ENCODE assay signal across 15 cellular contexts in genomic region chr16:89242795-89243200, GRCh38. TPM values are rescaled to one million over a fixed set of nuclear protein-coding genes. Genes with fewer than 3 reads are reported as not detected.
A peak's percentile ranks its signal among the peaks of the same experiment; 100 is the strongest.
DNase-seq lines count a peak whose midpoint lies in the region; ATAC-seq and TF ChIP-seq lines count a peak whose summit lies in the region.
"Had no signal": no experiment of that assay in that cellular context is flagged by ENCODE, and none has a peak within 500 bp of the region (broad histone marks: within the 10 kb centered on the region; RNA-seq: fewer than 3 reads in every experiment).

No MANE protein-coding gene starts in this region.

- no peak for TF ChIP-seq CTCF in mesothelial cell of epicardium (IDR thresholded peaks at IDR 0.05; ENCODE audit: unreplicated experiment)
- no peak for TF ChIP-seq CTCF in ascending aorta (IDR thresholded peaks at IDR 0.05)

- POLR2A ChIA-PET in CD4-positive, alpha-beta memory T cell (lab: Charles Lee; ENCODE audit: partially characterized antibody): interaction anchor here (0.5 to 3.0 kb wide), 3 partner anchors 72 to 624 kb away, joined by 3 to 17 read pairs (median 3); no protein-coding TSS in a partner anchor
- POLR2A ChIA-PET in activated CD4-positive, alpha-beta memory T cell treated with anti-CD3 and anti-CD28 coated beads for 36 hours (lab: Charles Lee): no interaction called here

- peak overlapping the region in 5 of 8 donors; percentile 13 to 53 (median 21) for H3K4me3 Mint-ChIP-seq in CD4-positive, alpha-beta memory T cell
- peak overlapping the region; percentile 20 for H3K4me3 Mint-ChIP-seq in activated CD4-positive, alpha-beta memory T cell treated with anti-CD3 and anti-CD28 coated beads for 36 hours
- H3K4me3 Mint-ChIP-seq in mesothelial cell of epicardium: peak overlapping the region; percentile 20
- H3K4me3 Mint-ChIP-seq: activated T-helper 17 cell treated with anti-CD3 and anti-CD28 coated beads, Interleukin-2, amount 50 U/mL, for 72 hours had no signal

- H3K36me3 ChIP-seq in CD4-positive, alpha-beta memory T cell (ENCODE audit: insufficient read depth, low read length): no peaks in the 10 kb centered on the region
- no peaks in the 10 kb centered on the region for H3K36me3 ChIP-seq in ascending aorta
- H3K36me3 ChIP-seq: brain microvascular endothelial cell had no signal

- no peaks in the 10 kb centered on the region for H3K9me3 ChIP-seq in CD4-positive, alpha-beta memory T cell (ENCODE audit: control insufficient read depth in 1 of 2, low read length in 2 of 2)
- no peaks in the 10 kb centered on the region for H3K9me3 ChIP-seq in ascending aorta

- H3K27ac ChIP-seq in CD4-positive, alpha-beta memory T cell (ENCODE audit: low read depth, low read length): no peak overlapping the region
- no peak overlapping the region for H3K27ac ChIP-seq in ascending aorta
- H3K27ac ChIP-seq: brain microvascular endothelial cell, hepatocyte had no signal

- peaks cover 19% of the 10 kb centered on the region for H3K4me1 ChIP-seq in CD4-positive, alpha-beta memory T cell (ENCODE audit: insufficient read depth, low read length)
- peaks cover 5 to 9% of the 10 kb centered on the region in 2 donors for H3K4me1 ChIP-seq in ascending aorta

- DNase-seq in NCI-H526 (lab: John Stamatoyannopoulos, UW): peak; percentile 11 to 53
- no peak for DNase-seq in NCI-H526 treated with DMSO at 0.1 percent for 48 hours (lab: John Stamatoyannopoulos, UW)
- DNase-seq in CD4-positive, alpha-beta memory T cell: no peak
- no peak for DNase-seq in activated CD4-positive, alpha-beta memory T cell treated with anti-CD3 and anti-CD28 coated beads for 36 hours
- no peak for DNase-seq in mesothelial cell of epicardium (ENCODE audit: low spot score in 2 of 2, unreplicated experiment in 2 of 2)
- DNase-seq in midbrain (lab: John Stamatoyannopoulos, UW): no peak
- DNase-seq in ascending aorta (ENCODE audit: low spot score in 2 of 2): no peak
- DNase-seq: brain microvascular endothelial cell, NCI-H187, NCI-H510A treated with DMSO at 0.1 percent for 48 hours had no signal

- no peaks in the 10 kb centered on the region for H3K9me3 Mint-ChIP-seq in CD4-positive, alpha-beta memory T cell
- no peaks in the 10 kb centered on the region for H3K9me3 Mint-ChIP-seq in activated CD4-positive, alpha-beta memory T cell treated with anti-CD3 and anti-CD28 coated beads for 36 hours
- H3K9me3 Mint-ChIP-seq in mesothelial cell of epicardium: no peaks in the 10 kb centered on the region
- H3K9me3 Mint-ChIP-seq: activated T-helper 17 cell treated with anti-CD3 and anti-CD28 coated beads, Interleukin-2, amount 50 U/mL, for 72 hours had no signal

- H3K4me3 ChIP-seq in CD4-positive, alpha-beta memory T cell (ENCODE audit: low read length in 2 of 2): no peak overlapping the region
- H3K4me3 ChIP-seq in ascending aorta: no peak overlapping the region
- H3K4me3 ChIP-seq: hepatocyte had no signal

- intact Hi-C loops in CD4-positive, alpha-beta memory T cell (cut with micrococcal nuclease): loop anchor here (5.0 kb wide), 1 partner anchor 1290 kb away; the partner anchor contains the start of gene BANP
- intact Hi-C loops in activated CD4-positive, alpha-beta memory T cell treated with anti-CD3 and anti-CD28 coated beads for 36 hours (cut with micrococcal nuclease): loop anchor here (5.0 kb wide), 1 partner anchor 245 kb away; no protein-coding TSS in a partner anchor
- intact Hi-C loops in ascending aorta (cut with DNase I): loop anchor here (5.0 to 10.0 kb wide), 5 partner anchors 152 to 1478 kb away; partner anchors contain the start of genes CDK10, CHMP1A, KLHDC4 and SPATA33

- peaks cover 9 to 38% (median 19%) of the 10 kb centered on the region in 4 donors for H3K4me1 Mint-ChIP-seq in CD4-positive, alpha-beta memory T cell
- H3K4me1 Mint-ChIP-seq in activated CD4-positive, alpha-beta memory T cell treated with anti-CD3 and anti-CD28 coated beads for 36 hours (ENCODE audit: low read depth): peaks cover 6% of the 10 kb centered on the region
- H3K4me1 Mint-ChIP-seq in mesothelial cell of epicardium: peaks cover 14% of the 10 kb centered on the region
- H3K4me1 Mint-ChIP-seq: activated T-helper 17 cell treated with anti-CD3 and anti-CD28 coated beads, Interleukin-2, amount 50 U/mL, for 72 hours had no signal

- peak overlapping the region; percentile 79 to 94 (median 82) for H3K27ac Mint-ChIP-seq in CD4-positive, alpha-beta memory T cell
- no peak overlapping the region for H3K27ac Mint-ChIP-seq in activated CD4-positive, alpha-beta memory T cell treated with anti-CD3 and anti-CD28 coated beads for 36 hours
- H3K27ac Mint-ChIP-seq in mesothelial cell of epicardium: no peak overlapping the region
- H3K27ac Mint-ChIP-seq: activated T-helper 17 cell treated with anti-CD3 and anti-CD28 coated beads, Interleukin-2, amount 50 U/mL, for 72 hours had no signal

- no peaks in the 10 kb centered on the region for H3K27me3 Mint-ChIP-seq in CD4-positive, alpha-beta memory T cell
- no peaks in the 10 kb centered on the region for H3K27me3 Mint-ChIP-seq in activated CD4-positive, alpha-beta memory T cell treated with anti-CD3 and anti-CD28 coated beads for 36 hours
- peaks cover 4% of the 10 kb centered on the region for H3K27me3 Mint-ChIP-seq in mesothelial cell of epicardium (ENCODE audit: low read depth)
- H3K27me3 Mint-ChIP-seq: activated T-helper 17 cell treated with anti-CD3 and anti-CD28 coated beads, Interleukin-2, amount 50 U/mL, for 72 hours had no signal

- H3K27me3 ChIP-seq in CD4-positive, alpha-beta memory T cell (ENCODE audit: insufficient read depth, low read length): no peaks in the 10 kb centered on the region
- H3K27me3 ChIP-seq in ascending aorta: no peaks in the 10 kb centered on the region
- H3K27me3 ChIP-seq: brain microvascular endothelial cell, hepatocyte had no signal

- H3K36me3 Mint-ChIP-seq in CD4-positive, alpha-beta memory T cell: peaks cover 0 to 6% of the 10 kb centered on the region in 2 donors
- peaks cover 3% of the 10 kb centered on the region for H3K36me3 Mint-ChIP-seq in activated CD4-positive, alpha-beta memory T cell treated with anti-CD3 and anti-CD28 coated beads for 36 hours
- no peaks in the 10 kb centered on the region for H3K36me3 Mint-ChIP-seq in mesothelial cell of epicardium

- ATAC-seq in GM21367 (IDR thresholded peaks at IDR 0.05; ENCODE audit: unreplicated experiment): no peak
- ATAC-seq: activated CD4-positive, CD25-positive, alpha-beta regulatory T cell treated with anti-CD3 and anti-CD28 coated beads, Interleukin-2, amount 50 U/mL, for 24 hours; activated T-helper 17 cell treated with anti-CD3 and anti-CD28 coated beads, Interleukin-2, amount 50 U/mL, for 72 hours had no signal

- CTCF ChIA-PET in CD4-positive, alpha-beta memory T cell (lab: Charles Lee; ENCODE audit: partially characterized antibody): no interaction called here
- CTCF ChIA-PET in activated CD4-positive, alpha-beta memory T cell treated with anti-CD3 and anti-CD28 coated beads for 36 hours (lab: Charles Lee): interaction anchor here (0.9 kb wide), 1 partner anchor 27 kb away, joined by 3 read pairs; no protein-coding TSS in a partner anchor

RNA-seq across cellular contexts. Expression of gene ZNF778, which starts 25.3 kb away (rescaled TPM):
- 10 to 100 TPM; 13.1 to 15.9 TPM for total RNA-seq in CD4-positive, alpha-beta memory T cell
- 1 to 10 TPM; 1.0 to 4.4 TPM for polyA plus RNA-seq in CD4-positive, alpha-beta memory T cell
- total RNA-seq in activated CD4-positive, alpha-beta memory T cell treated with anti-CD3 and anti-CD28 coated beads for 36 hours: 1 to 10 TPM; 7.4 to 7.9 TPM
- total RNA-seq in mesothelial cell of epicardium (8.9 to 12.5 TPM (median 10.4 TPM) in 3 replicates), ascending aorta (1.5 TPM)

RNA-seq across cellular contexts. Expression of gene SLC22A31, which starts 42.5 kb away (rescaled TPM):
- under 1 TPM in 1 of 2 experiments, not detected in 1; 0.44 TPM for total RNA-seq in CD4-positive, alpha-beta memory T cell
- polyA plus RNA-seq in CD4-positive, alpha-beta memory T cell: under 1 TPM; 0.32 to 0.48 TPM
- under 1 TPM; 0.39 to 0.45 TPM for total RNA-seq in activated CD4-positive, alpha-beta memory T cell treated with anti-CD3 and anti-CD28 coated beads for 36 hours
- total RNA-seq in mesothelial cell of epicardium (1.1 to 1.7 TPM (median 1.1 TPM) in 3 replicates), ascending aorta (not detected)
- total RNA-seq: temporal lobe had no signal

Comparison
In these comparisons a context has a peak if more than half of its experiments do, and no peak if none do; other contexts are left out.
1. DNase-seq: peak in NCI-H526 (2 of 2); none in NCI-H526 treated with DMSO at 0.1 percent for 48 hours (single experiment), CD4-positive, alpha-beta memory T cell (0 of 5), activated CD4-positive, alpha-beta memory T cell treated with anti-CD3 and anti-CD28 coated beads for 36 hours (single experiment), mesothelial cell of epicardium (0 of 2), midbrain (single experiment) and ascending aorta (0 of 2).
2. H3K27ac Mint-ChIP-seq: peak in CD4-positive, alpha-beta memory T cell (7 of 7); none in activated CD4-positive, alpha-beta memory T cell treated with anti-CD3 and anti-CD28 coated beads for 36 hours (single experiment) and mesothelial cell of epicardium (single experiment).
3. Peak in every context shown above with its lines, with median percentiles within 50 percentile points of each other: H3K4me3 Mint-ChIP-seq.